Comparison of ENCODE assay signal across 25 cellular contexts in genomic region chr22:47300698-47301405, GRCh38.
"Had no signal": no experiment of that assay in that cellular context is flagged by ENCODE, and none has a peak within 500 bp of the region (broad histone marks: within the 10 kb centered on the region; RNA-seq: fewer than 3 reads in every experiment).

No MANE protein-coding gene starts in this region.

- ATAC-seq: activated naive CD8-positive, alpha-beta T cell treated with anti-CD3 and anti-CD28 coated beads, Interleukin-2, amount 50 U/mL, for 24 hours; gastroesophageal sphincter; left colon; naive thymus-derived CD8-positive, alpha-beta T cell; right lobe of liver; stimulated activated naive CD8-positive, alpha-beta T cell treated with anti-CD3 and anti-CD28 coated beads, Interleukin-15, Interleukin-2, amounts not matched to agents 100 U/mL and 50 U/mL, for 24 hours; upper lobe of right lung had no signal

- H3K36me3 ChIP-seq: breast epithelium, gastroesophageal sphincter, neural progenitor cell, right lobe of liver, thoracic aorta, upper lobe of right lung had no signal

- H2AFZ ChIP-seq: hepatocyte, neural progenitor cell had no signal

- H3K9me3 Mint-ChIP-seq: activated naive CD4-positive, alpha-beta T cell treated with anti-CD3 and anti-CD28 coated beads, Interleukin-2, amount 50 U/mL, for 24 hours; activated naive CD8-positive, alpha-beta T cell treated with anti-CD3 and anti-CD28 coated beads, Interleukin-2, amount 50 U/mL, for 24 hours; activated T-helper 1 cell treated with anti-CD3 and anti-CD28 coated beads, Interleukin-12 subunit alpha, Interleukin-12 subunit beta, Interleukin-2, Interleukin-4 antibody, amounts not matched to agents 30 ng/mL and 10 ng/mL and 1 ng/mL, durations not matched to agents 14 hours and 24 hours and 36 hours; central memory CD8-positive, alpha-beta T cell had no signal

- H3K4me3 ChIP-seq: breast epithelium, gastroesophageal sphincter, hepatocyte, neural progenitor cell, right lobe of liver, thoracic aorta, upper lobe of right lung had no signal

- H3K4me2 ChIP-seq: hepatocyte, neural progenitor cell had no signal

- H3K27ac ChIP-seq: breast epithelium, gastroesophageal sphincter, hepatocyte, neural progenitor cell, right lobe of liver, thoracic aorta, upper lobe of right lung, VCaP had no signal

- H3K79me2 ChIP-seq: hepatocyte had no signal

- H3K9me3 ChIP-seq: breast epithelium, gastroesophageal sphincter, right lobe of liver, thoracic aorta, upper lobe of right lung had no signal

- H3K27ac Mint-ChIP-seq: activated naive CD4-positive, alpha-beta T cell treated with anti-CD3 and anti-CD28 coated beads, Interleukin-2, amount 50 U/mL, for 24 hours; activated naive CD8-positive, alpha-beta T cell treated with anti-CD3 and anti-CD28 coated beads, Interleukin-2, amount 50 U/mL, for 24 hours; activated T-helper 1 cell treated with anti-CD3 and anti-CD28 coated beads, Interleukin-12 subunit alpha, Interleukin-12 subunit beta, Interleukin-2, Interleukin-4 antibody, amounts not matched to agents 30 ng/mL and 10 ng/mL and 1 ng/mL, durations not matched to agents 14 hours and 24 hours and 36 hours; naive thymus-derived CD8-positive, alpha-beta T cell had no signal

- H3K36me3 Mint-ChIP-seq: activated naive CD4-positive, alpha-beta T cell treated with anti-CD3 and anti-CD28 coated beads, Interleukin-2, amount 50 U/mL, for 24 hours; naive thymus-derived CD8-positive, alpha-beta T cell; neural progenitor cell had no signal

- H3K27me3 Mint-ChIP-seq: activated naive CD4-positive, alpha-beta T cell treated with anti-CD3 and anti-CD28 coated beads, Interleukin-2, amount 50 U/mL, for 24 hours; activated naive CD8-positive, alpha-beta T cell treated with anti-CD3 and anti-CD28 coated beads, Interleukin-2, amount 50 U/mL, for 24 hours had no signal

- H3K4me3 Mint-ChIP-seq: activated naive CD4-positive, alpha-beta T cell treated with anti-CD3 and anti-CD28 coated beads, Interleukin-2, amount 50 U/mL, for 24 hours; activated naive CD8-positive, alpha-beta T cell treated with anti-CD3 and anti-CD28 coated beads, Interleukin-2, amount 50 U/mL, for 24 hours; activated T-helper 1 cell treated with anti-CD3 and anti-CD28 coated beads, Interleukin-12 subunit alpha, Interleukin-12 subunit beta, Interleukin-2, Interleukin-4 antibody, amounts not matched to agents 30 ng/mL and 10 ng/mL and 1 ng/mL, durations not matched to agents 14 hours and 24 hours and 36 hours; central memory CD8-positive, alpha-beta T cell; naive thymus-derived CD8-positive, alpha-beta T cell; neural progenitor cell had no signal

- H3K4me1 Mint-ChIP-seq: activated naive CD4-positive, alpha-beta T cell treated with anti-CD3 and anti-CD28 coated beads, Interleukin-2, amount 50 U/mL, for 24 hours; activated naive CD8-positive, alpha-beta T cell treated with anti-CD3 and anti-CD28 coated beads, Interleukin-2, amount 50 U/mL, for 24 hours; central memory CD8-positive, alpha-beta T cell; neural progenitor cell had no signal

- DNase-seq: activated CD4-positive, alpha-beta T cell treated with anti-CD3 and anti-CD28 coated beads for 4 hours; activated CD4-positive, alpha-beta T cell treated with anti-CD3 and anti-CD28 coated beads, Interleukin-2, amount 50 U/mL, for 4 hours; activated CD8-positive, alpha-beta memory T cell treated with anti-CD3 and anti-CD28 coated beads, Interleukin-2, amount 50 U/mL, for 4 hours; activated naive CD8-positive, alpha-beta T cell treated with anti-CD3 and anti-CD28 coated beads, Interleukin-2, amount 50 U/mL, for 24 hours; activated T-cell treated with anti-CD3 and anti-CD28 coated beads, Interleukin-2, amount 50 U/mL, for 1 hour; amygdala; effector memory CD4-positive, alpha-beta T cell; erythroblast; left colon; midbrain; occipital lobe; right lobe of liver; stimulated activated CD4-positive, alpha-beta T cell treated with anti-CD3 and anti-CD28 coated beads, Interleukin-4, amount 100 ng/mL, for 1 hour; stimulated activated naive CD8-positive, alpha-beta T cell treated with anti-CD3 and anti-CD28 coated beads, Interleukin-15, Interleukin-2, amounts not matched to agents 100 U/mL and 50 U/mL, for 24 hours; upper lobe of right lung had no signal

- H3K4me1 ChIP-seq: breast epithelium, gastroesophageal sphincter, neural progenitor cell, right lobe of liver, upper lobe of right lung had no signal

- H3K27me3 ChIP-seq: hepatocyte, neural progenitor cell, right lobe of liver, upper lobe of right lung had no signal
